In genomic region chr16:9134739-9135138, GRCh38 we compare ENCODE assay signal across 7 cellular contexts.
DNase-seq lines count a peak whose midpoint lies in the region; ATAC-seq and TF ChIP-seq lines count a peak whose summit lies in the region.

No MANE protein-coding gene starts in this region.

- H3K4me1 Mint-ChIP-seq in memory B cell, result peaks cover 24% of the 10 kb centered on the region

- DNase-seq in GM10248 (ENCODE audit: extremely low spot score) (peak; percentile 78), NCI-H2107 treated with DMSO at 0.1 percent for 48 hours (lab: John Stamatoyannopoulos, UW; ENCODE audit: unreplicated experiment) (peak; percentile 38), choroid plexus epithelial cell (ENCODE audit: low read depth) (peak; percentile 56), memory B cell (ENCODE audit: low spot score in 2 of 2) (peak; percentile 49 to 63)
- DNase-seq in stimulated activated CD8-positive, alpha-beta memory T cell treated with anti-CD3 and anti-CD28 coated beads, Interleukin-4, amount 100 ng/mL, for 48 hours, result peak; percentile 76

- H3K36me3 Mint-ChIP-seq in memory B cell, result no peaks in the 10 kb centered on the region

- no peaks in the 10 kb centered on the region for H3K9me3 Mint-ChIP-seq in memory B cell

- H3K27me3 Mint-ChIP-seq in memory B cell, result peaks cover 2% of the 10 kb centered on the region

- no peak overlapping the region for H3K27ac Mint-ChIP-seq in memory B cell

- H3K4me3 Mint-ChIP-seq in memory B cell, result peak overlapping the region; percentile 40

- peak; percentile 83 for TF ChIP-seq CTCF in GM10248 (IDR thresholded peaks at IDR 0.05; ENCODE audit: control extremely low read depth, extremely low read depth, low read depth, missing control alignments)
- TF ChIP-seq CTCF in choroid plexus epithelial cell (conservative IDR thresholded peaks at IDR 0.05; ENCODE audit: low read depth, low read length), result peak; percentile 68

- peak; percentile 51 for ATAC-seq in HG02610 (IDR thresholded peaks at IDR 0.05; ENCODE audit: unreplicated experiment)
- peak; percentile 79 to 82 for ATAC-seq in activated CD4-positive, CD25-positive, alpha-beta regulatory T cell treated with anti-CD3 and anti-CD28 coated beads, Interleukin-2, amount 50 U/mL, for 24 hours
- ATAC-seq in memory B cell (ENCODE audit: low read depth), result peak; percentile 77

- H3K4me3 ChIP-seq in choroid plexus epithelial cell (ENCODE audit: low read depth, low read length), result no peak overlapping the region

- CTCF ChIA-PET in GM10248 (lab: Yijun Ruan, JAX), result interaction anchor here (0.6 to 2.6 kb wide), 23 partner anchors 9 to 1380 kb away, joined by 3 to 15 read pairs (median 5); partner anchors contain the start of gene LITAFD

- POLR2A ChIA-PET in GM10248 (lab: Yijun Ruan, JAX), result interaction anchor here (1.7 kb wide), 1 partner anchor 43 kb away, joined by 5 read pairs; the partner anchor contains the start of gene HAPSTR1
